ENCODE assay signal across 2 cellular contexts in the genomic region with DNA sequence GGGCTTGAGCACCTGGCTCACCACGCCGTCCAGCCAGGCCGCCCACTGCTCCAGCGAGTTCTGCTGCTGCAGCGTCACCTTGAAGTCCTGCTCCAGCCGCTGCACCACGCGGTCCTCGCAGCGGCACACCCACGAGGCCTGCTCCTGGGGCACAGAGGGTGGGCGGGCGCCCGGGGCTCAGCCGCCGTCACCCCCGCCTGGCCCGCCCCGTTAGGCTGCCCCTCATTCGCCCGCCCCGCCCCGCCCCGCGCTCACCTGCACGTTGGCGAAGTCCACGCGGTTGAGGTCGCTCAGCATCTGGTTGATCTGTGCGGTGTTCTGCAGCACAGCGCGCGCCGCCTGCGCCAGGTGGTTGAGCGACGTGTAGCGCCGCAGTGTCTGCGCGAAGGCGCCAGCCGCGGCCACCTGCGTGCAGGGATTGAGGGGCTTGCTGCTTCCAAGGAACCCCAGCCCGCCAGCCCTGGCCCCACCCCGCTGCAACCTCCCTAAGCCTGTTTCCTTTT.
TF ChIP-seq lines count a peak whose summit lies in the region.

No MANE protein-coding gene starts in this region.

TF ChIP-seq in GM23338, 12 proteins besides CTCF, POLR2A, EP300 and RAD21:
- TF ChIP-seq POLR2AphosphoS5 (IDR thresholded peaks at IDR 0.05; ENCODE audit: low read depth) = peak; percentile 67; the same call in 1 of the 2 replicates
- TF ChIP-seq CREB1 (CRISPR knock-in tag; IDR thresholded peaks at IDR 0.05; ENCODE audit: low read depth) = 0 out of 2 replicates have a peak, but pooled peaks have one; percentile 22
- TF ChIP-seq STAT1 (IDR thresholded peaks at IDR 0.05; ENCODE audit: unreplicated experiment) = no peak

TF ChIP-seq in GM12878, 131 proteins besides CTCF, POLR2A, EP300 and RAD21:
- TF ChIP-seq, protein P1, sequence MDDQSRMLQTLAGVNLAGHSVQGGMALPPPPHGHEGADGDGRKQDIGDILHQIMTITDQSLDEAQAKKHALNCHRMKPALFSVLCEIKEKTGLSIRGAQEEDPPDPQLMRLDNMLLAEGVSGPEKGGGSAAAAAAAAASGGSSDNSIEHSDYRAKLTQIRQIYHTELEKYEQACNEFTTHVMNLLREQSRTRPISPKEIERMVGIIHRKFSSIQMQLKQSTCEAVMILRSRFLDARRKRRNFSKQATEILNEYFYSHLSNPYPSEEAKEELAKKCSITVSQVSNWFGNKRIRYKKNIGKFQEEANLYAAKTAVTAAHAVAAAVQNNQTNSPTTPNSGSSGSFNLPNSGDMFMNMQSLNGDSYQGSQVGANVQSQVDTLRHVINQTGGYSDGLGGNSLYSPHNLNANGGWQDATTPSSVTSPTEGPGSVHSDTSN (IDR thresholded peaks at IDR 0.05; ENCODE audit: insufficient replicate concordance, low read depth, low read length) = peak; percentile 26
- TF ChIP-seq, protein P2, sequence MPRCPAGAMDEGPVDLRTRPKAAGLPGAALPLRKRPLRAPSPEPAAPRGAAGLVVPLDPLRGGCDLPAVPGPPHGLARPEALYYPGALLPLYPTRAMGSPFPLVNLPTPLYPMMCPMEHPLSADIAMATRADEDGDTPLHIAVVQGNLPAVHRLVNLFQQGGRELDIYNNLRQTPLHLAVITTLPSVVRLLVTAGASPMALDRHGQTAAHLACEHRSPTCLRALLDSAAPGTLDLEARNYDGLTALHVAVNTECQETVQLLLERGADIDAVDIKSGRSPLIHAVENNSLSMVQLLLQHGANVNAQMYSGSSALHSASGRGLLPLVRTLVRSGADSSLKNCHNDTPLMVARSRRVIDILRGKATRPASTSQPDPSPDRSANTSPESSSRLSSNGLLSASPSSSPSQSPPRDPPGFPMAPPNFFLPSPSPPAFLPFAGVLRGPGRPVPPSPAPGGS (IDR thresholded peaks at IDR 0.05; ENCODE audit: borderline replicate concordance, insufficient read depth, low read depth, low read length, poor library complexity, severe bottlenecking) = peak; percentile 83
- TF ChIP-seq TCF3 (IDR thresholded peaks at IDR 0.05; ENCODE audit: borderline replicate concordance, insufficient read depth, low read depth, low read length) (0 out of 2 replicates have a peak, but pooled peaks have one; percentile 8), ZNF687 (IDR thresholded peaks at IDR 0.05) (no peak)
